ENCODE assay signal across 15 cellular contexts in genomic region chr14:54590481-54590880, GRCh38. TPM values are rescaled to one million over a fixed set of nuclear protein-coding genes. Genes with fewer than 3 reads are reported as not detected.
DNase-seq lines count a peak whose midpoint lies in the region; ATAC-seq and TF ChIP-seq lines count a peak whose summit lies in the region.
"Had no signal": no experiment of that assay in that cellular context is flagged by ENCODE, and none has a peak within 500 bp of the region (broad histone marks: within the 10 kb centered on the region; RNA-seq: fewer than 3 reads in every experiment).

No MANE protein-coding gene starts in this region.

- TF ChIP-seq POLR2A in gastrocnemius medialis (IDR thresholded peaks at IDR 0.05): no peak
- TF ChIP-seq POLR2A in esophagus squamous epithelium (IDR thresholded peaks at IDR 0.05): no peak

- H3K36me3 ChIP-seq in heart right ventricle (peaks cover 0 to 5% (median 0%) of the 10 kb centered on the region in 9 donors), gastrocnemius medialis (peaks cover 0 to 3% of the 10 kb centered on the region in 2 donors), esophagus squamous epithelium (no peaks in the 10 kb centered on the region)
- H3K36me3 ChIP-seq: BE2C had no signal

- TF ChIP-seq CTCF in heart right ventricle (IDR thresholded peaks at IDR 0.05): no peak
- no peak for TF ChIP-seq CTCF in gastrocnemius medialis (IDR thresholded peaks at IDR 0.05 in 4 of 5, conservative IDR thresholded peaks at IDR 0.05 in 1 of 5)
- TF ChIP-seq CTCF in esophagus squamous epithelium (IDR thresholded peaks at IDR 0.05): no peak

- intact Hi-C loops in heart right ventricle (cut with DNase I) (no loop called here), gastrocnemius medialis (cut with DNase I; ENCODE audit: low total_unique reads) (no loop called here), esophagus squamous epithelium (cut with DNase I) (no loop called here)

- H3K27me3 ChIP-seq in heart right ventricle: no peaks in the 10 kb centered on the region
- H3K27me3 ChIP-seq in gastrocnemius medialis: no peaks in the 10 kb centered on the region
- H3K27me3 ChIP-seq in esophagus squamous epithelium: no peaks in the 10 kb centered on the region

- H3K27ac ChIP-seq in heart right ventricle (peak overlapping the region in 1 of 10 donors; percentile 22), gastrocnemius medialis (peak overlapping the region in 3 of 4 donors; percentile 48 to 69 (median 53)), esophagus squamous epithelium (no peak overlapping the region)

- H3K4me3 ChIP-seq in heart right ventricle (no peak overlapping the region), gastrocnemius medialis (no peak overlapping the region), esophagus squamous epithelium (no peak overlapping the region)

- H3K4me1 ChIP-seq in heart right ventricle (peaks cover 0 to 62% (median 27%) of the 10 kb centered on the region in 9 donors), gastrocnemius medialis (peaks cover 56 to 59% of the 10 kb centered on the region in 2 donors), esophagus squamous epithelium (peaks cover 0 to 5% (median 3%) of the 10 kb centered on the region in 3 donors)
- H3K4me1 ChIP-seq: BE2C had no signal

- peaks cover 0 to 7% (median 0%) of the 10 kb centered on the region in 11 donors for H3K9me3 ChIP-seq in heart right ventricle
- H3K9me3 ChIP-seq in gastrocnemius medialis: no peaks in the 10 kb centered on the region
- no peaks in the 10 kb centered on the region for H3K9me3 ChIP-seq in esophagus squamous epithelium
- H3K9me3 ChIP-seq: BE2C had no signal

- in situ Hi-C loops in gastrocnemius medialis (cut with MboI; ENCODE audit: low sequenced_read_pairs in 4 of 4): no loop called here

- ATAC-seq in heart right ventricle (peak in 6 of 8 donors; percentile 46 to 73 (median 62)), gastrocnemius medialis (peak in 1 of 2 donors; percentile 40), HG02970 (IDR thresholded peaks at IDR 0.05; ENCODE audit: low FRiP score, unreplicated experiment) (no peak)

- peak; percentile 35 for DNase-seq in ELR (ENCODE audit: low read depth)
- peak; percentile 31 for DNase-seq in M059J (ENCODE audit: low read depth)
- DNase-seq in heart right ventricle: no peak
- no peak for DNase-seq in gastrocnemius medialis
- no peak for DNase-seq in activated CD8-positive, alpha-beta memory T cell treated with anti-CD3 and anti-CD28 coated beads for 24 hours
- DNase-seq in esophagus squamous epithelium (lab: John Stamatoyannopoulos, UW): no peak
- DNase-seq: BE2C; CD4-positive, alpha-beta memory T cell; DMS79; GF-D8; MV-4-11; NCI-H1417 treated with DMSO at 0.1 percent for 48 hours; NCI-H2029 treated with DMSO at 0.1 percent for 48 hours; NCI-H524 had no signal

RNA-seq across cellular contexts. Expression of gene SAMD4A, which starts 23.6 kb away (rescaled TPM):
- 3.8 and 7.7 TPM in 2 replicates for total RNA-seq in M059J (2014; rRNA removed; shearing (Covaris generic))
- total RNA-seq in heart right ventricle (100 to 1,000 TPM; 141 to 284 (median 233) TPM), gastrocnemius medialis (10 to 100 TPM; 26.4 to 48.0 (median 42.2) TPM), esophagus squamous epithelium (10 to 100 TPM in 1 of 4 donors, 1 to 10 TPM in 3; 2.9 to 19.5 (median 3.9) TPM)
- polyA plus RNA-seq in heart right ventricle: 10 to 100 TPM; 14.0 to 41.0 TPM

Comparison
In these comparisons a context has a peak if more than half of its experiments do, and no peak if none do; other contexts are left out.
1. DNase-seq: peak in ELR (single experiment) and M059J (single experiment); none in heart right ventricle (0 of 2), gastrocnemius medialis (0 of 2), activated CD8-positive, alpha-beta memory T cell treated with anti-CD3 and anti-CD28 coated beads for 24 hours (single experiment) and esophagus squamous epithelium (single experiment).
2. H3K27ac ChIP-seq: peak in gastrocnemius medialis (3 of 4); none in esophagus squamous epithelium (0 of 4).